12 cellular contexts compared by ENCODE assay signal in genomic region chr5:148923023-148923422, GRCh38.
"Had no signal": no experiment of that assay in that cellular context is flagged by ENCODE, and none has a peak within 500 bp of the region (broad histone marks: within the 10 kb centered on the region; RNA-seq: fewer than 3 reads in every experiment).

No MANE protein-coding gene starts in this region.

- ATAC-seq: mucosa of descending colon; naive thymus-derived CD4-positive, alpha-beta T cell; sciatic nerve had no signal

- DNase-seq: activated B cell treated with CpG ODN at 0.5 μM for 24 hours; activated naive CD8-positive, alpha-beta T cell treated with anti-CD3 and anti-CD28 coated beads, Interleukin-2, amount 10 ng/mL, durations not matched to agents 7 days and 5 days; central memory CD4-positive, alpha-beta T cell; colonic mucosa; esophagus squamous epithelium; islet precursor cell; left ventricle myocardium inferior; mucosa of descending colon; naive thymus-derived CD4-positive, alpha-beta T cell; ovary; stimulated activated naive CD8-positive, alpha-beta T cell treated with anti-CD3 and anti-CD28 coated beads, Interleukin-15, Interleukin-2, amounts not matched to agents 100 U/mL and 50 U/mL, for 24 hours had no signal
